Comparison of ENCODE assay signal across 1 cellular context in the genomic region with DNA sequence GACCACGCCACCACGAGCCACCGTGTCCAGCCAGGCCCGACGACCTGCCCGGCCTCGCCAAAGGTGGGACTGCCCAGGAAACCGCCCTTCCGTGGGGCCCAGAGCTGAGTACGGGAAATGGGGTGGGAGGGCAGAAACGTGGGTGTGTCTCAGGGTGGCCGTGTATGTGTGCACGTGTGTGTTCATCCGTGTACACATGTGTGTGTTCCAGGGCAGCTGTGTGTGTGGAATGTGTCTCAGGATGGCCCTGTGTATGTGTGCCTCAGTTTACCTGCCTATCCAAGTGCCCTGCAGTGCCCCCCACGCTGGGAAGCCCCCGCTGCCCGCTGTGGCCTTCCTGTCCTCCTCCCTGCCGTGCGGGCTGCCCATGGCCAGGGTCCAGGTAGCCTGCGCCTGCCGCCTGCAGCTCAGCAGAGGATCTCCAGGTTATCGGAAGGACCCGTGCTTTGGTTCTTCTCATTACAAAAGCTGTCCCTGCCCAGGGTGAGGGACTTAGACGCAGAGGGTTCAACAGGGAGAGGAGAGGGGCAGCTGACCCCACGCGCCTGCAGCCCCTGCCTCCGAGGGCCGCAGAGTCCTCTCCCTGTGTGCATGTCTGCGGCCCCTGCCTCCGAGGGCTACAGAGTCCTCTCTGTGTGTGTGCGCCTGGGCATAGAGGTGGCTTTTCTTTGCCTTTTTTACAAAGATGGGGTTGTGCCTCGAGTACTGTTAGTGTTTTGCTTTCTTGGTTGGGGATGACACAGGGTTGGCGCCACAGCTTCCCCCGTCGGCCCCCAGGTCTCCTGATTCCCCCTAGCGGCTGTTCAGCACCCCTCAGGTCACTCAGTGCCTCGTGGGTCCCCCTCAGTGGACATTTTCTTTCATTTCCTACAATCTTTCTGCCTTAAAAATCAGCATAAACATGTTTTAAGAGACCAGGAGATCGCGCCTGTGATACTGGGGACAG.
TF ChIP-seq lines count a peak whose summit lies in the region.

No MANE protein-coding gene starts in this region.

TF ChIP-seq in SK-N-SH treated with all-trans-retinoic acid at 6 μM for 48 hours, 23 proteins besides CTCF, POLR2A, EP300 and RAD21 (continued from another document):
- no peak for TF ChIP-seq SNAI2 (CRISPR knock-in tag; IDR thresholded peaks at IDR 0.05)
- no peak for TF ChIP-seq TOX (CRISPR knock-in tag; IDR thresholded peaks at IDR 0.05; ENCODE audit: borderline replicate concordance)
- no peak for TF ChIP-seq CREB5 (CRISPR knock-in tag; IDR thresholded peaks at IDR 0.05; ENCODE audit: low read depth)
- TF ChIP-seq RARB (CRISPR knock-in tag; IDR thresholded peaks at IDR 0.05): no peak
